Comparison of ENCODE assay signal across 1 cellular context in the genomic region with DNA sequence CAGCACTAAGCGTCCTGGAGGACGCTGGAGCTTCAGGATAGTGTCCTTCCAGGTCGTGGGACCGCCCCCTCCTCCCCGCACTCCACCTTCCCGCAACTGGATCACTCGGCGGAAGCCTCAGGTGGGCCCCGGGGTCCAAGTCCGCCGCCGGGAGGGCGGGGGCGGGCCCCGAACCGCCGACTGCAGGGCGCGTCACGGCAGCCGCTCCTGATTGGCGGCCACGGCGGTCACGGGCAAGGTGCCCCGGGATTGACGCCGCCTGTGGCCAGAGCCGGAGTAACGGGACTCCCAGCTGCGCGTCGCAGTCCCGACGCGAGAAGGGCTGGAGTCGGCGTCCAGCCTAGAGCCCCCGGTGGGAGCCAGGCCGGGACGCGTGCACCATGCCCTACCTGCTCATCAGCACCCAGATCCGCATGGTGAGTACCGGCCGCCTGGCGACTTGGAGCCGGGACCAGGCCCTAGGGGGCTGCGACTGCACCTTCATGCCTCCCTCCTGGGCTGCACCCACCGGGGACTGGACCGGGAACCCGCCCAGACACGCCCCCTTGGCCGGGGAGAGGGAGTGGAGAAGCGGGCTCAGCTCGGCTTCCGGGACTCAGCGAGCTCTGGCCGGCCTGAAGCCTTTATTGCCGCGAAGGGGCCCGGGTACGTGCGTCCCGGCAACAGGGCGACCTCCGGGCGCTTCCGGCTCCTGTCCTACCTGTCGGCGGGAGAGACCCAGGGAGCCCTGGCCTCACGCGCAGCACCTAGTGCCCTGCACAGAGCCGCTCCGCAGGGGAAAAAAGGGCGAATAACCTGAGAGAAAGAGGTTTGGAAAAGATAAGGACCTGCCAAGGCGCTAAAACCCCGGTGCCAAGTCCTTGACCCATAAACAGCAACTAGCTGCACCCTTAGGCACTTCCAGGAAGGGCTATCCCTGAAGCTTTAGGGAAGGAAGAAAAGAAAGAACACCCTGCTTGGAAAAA.
TF ChIP-seq lines count a peak whose summit lies in the region.

Gene GCHFR (plus strand): TSS at position 268 of the 965 bp plus-strand sequence. CDS start 113 bp downstream, at position 381.

TF ChIP-seq in HEK293, 187 proteins besides CTCF, POLR2A, EP300 and RAD21 (continued from another document and continues in another):
- TF ChIP-seq PRDM2 (tag by site-specific recombination; IDR thresholded peaks at IDR 0.05; ENCODE audit: borderline replicate concordance) (no peak), ZNF280D (tag by site-specific recombination; IDR thresholded peaks at IDR 0.05) (no peak), ZNF274 (IDR thresholded peaks at IDR 0.05; ENCODE audit: low read length) (no peak), ZNF274 (tag by site-specific recombination; IDR thresholded peaks at IDR 0.05; ENCODE audit: borderline replicate concordance) (no peak), ZNF555 (tag by site-specific recombination; conservative IDR thresholded peaks at IDR 0.05) (no peak), ZNF239 (tag by site-specific recombination; IDR thresholded peaks at IDR 0.05) (no peak), ZNF426 (tag by site-specific recombination; IDR thresholded peaks at IDR 0.05) (no peak), OSR2 (tag by site-specific recombination; IDR thresholded peaks at IDR 0.05) (no peak), SP2 (tag by site-specific recombination; IDR thresholded peaks at IDR 0.05) (peak; percentile 74), ZNF214 (tag by site-specific recombination; IDR thresholded peaks at IDR 0.05; ENCODE audit: borderline replicate concordance) (no peak), ZNF670 (tag by site-specific recombination; IDR thresholded peaks at IDR 0.05; ENCODE audit: low read depth) (no peak), ZNF221 (tag by site-specific recombination; IDR thresholded peaks at IDR 0.05; ENCODE audit: borderline replicate concordance) (no peak), YY1 (tag by site-specific recombination; IDR thresholded peaks at IDR 0.05) (no peak; the same call in 1 of the 2 replicates), ZNF121 (tag by site-specific recombination; IDR thresholded peaks at IDR 0.05) (no peak), ZNF146 (tag by site-specific recombination; IDR thresholded peaks at IDR 0.05) (0 out of 2 replicates have a peak, but pooled peaks have one; percentile 6), ZBTB17 (tag by site-specific recombination; IDR thresholded peaks at IDR 0.05) (peak; percentile 67), TRIM28 (IDR thresholded peaks at IDR 0.05; ENCODE audit: borderline replicate concordance, low read length) (no peak), ZNF132 (tag by site-specific recombination; IDR thresholded peaks at IDR 0.05; ENCODE audit: borderline replicate concordance) (no peak), OVOL3 (tag by site-specific recombination; IDR thresholded peaks at IDR 0.05) (peak; percentile 77; the same call in 1 of the 2 replicates), ZNF18 (tag by site-specific recombination; IDR thresholded peaks at IDR 0.05) (no peak), ZNF433 (tag by site-specific recombination; IDR thresholded peaks at IDR 0.05; ENCODE audit: low read depth) (no peak)
- TF ChIP-seq, protein P1, sequence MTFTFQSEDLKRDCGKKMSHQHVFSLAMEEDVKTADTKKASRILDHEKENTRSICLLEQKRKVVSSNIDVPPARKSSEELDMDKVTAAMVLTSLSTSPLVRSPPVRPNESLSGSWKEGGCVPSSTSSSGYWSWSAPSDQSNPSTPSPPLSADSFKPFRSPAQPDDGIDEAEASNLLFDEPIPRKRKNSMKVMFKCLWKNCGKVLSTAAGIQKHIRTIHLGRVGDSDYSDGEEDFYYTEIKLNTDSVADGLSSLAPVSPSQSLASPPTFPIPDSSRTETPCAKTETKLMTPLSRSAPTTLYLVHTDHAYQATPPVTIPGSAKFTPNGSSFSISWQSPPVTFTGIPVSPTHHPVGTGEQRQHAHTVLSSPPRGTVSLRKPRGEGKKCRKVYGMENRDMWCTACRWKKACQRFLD (tag by site-specific recombination; IDR thresholded peaks at IDR 0.05), result no peak
- TF ChIP-seq, protein P2, sequence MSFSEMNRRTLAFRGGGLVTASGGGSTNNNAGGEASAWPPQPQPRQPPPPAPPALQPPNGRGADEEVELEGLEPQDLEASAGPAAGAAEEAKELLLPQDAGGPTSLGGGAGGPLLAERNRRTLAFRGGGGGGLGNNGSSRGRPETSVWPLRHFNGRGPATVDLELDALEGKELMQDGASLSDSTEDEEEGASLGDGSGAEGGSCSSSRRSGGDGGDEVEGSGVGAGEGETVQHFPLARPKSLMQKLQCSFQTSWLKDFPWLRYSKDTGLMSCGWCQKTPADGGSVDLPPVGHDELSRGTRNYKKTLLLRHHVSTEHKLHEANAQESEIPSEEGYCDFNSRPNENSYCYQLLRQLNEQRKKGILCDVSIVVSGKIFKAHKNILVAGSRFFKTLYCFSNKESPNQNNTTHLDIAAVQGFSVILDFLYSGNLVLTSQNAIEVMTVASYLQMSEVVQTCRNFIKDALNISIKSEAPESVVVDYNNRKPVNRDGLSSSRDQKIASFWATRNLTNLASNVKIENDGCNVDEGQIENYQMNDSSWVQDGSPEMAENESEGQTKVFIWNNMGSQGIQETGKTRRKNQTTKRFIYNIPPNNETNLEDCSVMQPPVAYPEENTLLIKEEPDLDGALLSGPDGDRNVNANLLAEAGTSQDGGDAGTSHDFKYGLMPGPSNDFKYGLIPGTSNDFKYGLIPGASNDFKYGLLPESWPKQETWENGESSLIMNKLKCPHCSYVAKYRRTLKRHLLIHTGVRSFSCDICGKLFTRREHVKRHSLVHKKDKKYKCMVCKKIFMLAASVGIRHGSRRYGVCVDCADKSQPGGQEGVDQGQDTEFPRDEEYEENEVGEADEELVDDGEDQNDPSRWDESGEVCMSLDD (tag by site-specific recombination; IDR thresholded peaks at IDR 0.05), result 0 out of 2 replicates have a peak, but pooled peaks have one; percentile 18
- TF ChIP-seq, protein P3, sequence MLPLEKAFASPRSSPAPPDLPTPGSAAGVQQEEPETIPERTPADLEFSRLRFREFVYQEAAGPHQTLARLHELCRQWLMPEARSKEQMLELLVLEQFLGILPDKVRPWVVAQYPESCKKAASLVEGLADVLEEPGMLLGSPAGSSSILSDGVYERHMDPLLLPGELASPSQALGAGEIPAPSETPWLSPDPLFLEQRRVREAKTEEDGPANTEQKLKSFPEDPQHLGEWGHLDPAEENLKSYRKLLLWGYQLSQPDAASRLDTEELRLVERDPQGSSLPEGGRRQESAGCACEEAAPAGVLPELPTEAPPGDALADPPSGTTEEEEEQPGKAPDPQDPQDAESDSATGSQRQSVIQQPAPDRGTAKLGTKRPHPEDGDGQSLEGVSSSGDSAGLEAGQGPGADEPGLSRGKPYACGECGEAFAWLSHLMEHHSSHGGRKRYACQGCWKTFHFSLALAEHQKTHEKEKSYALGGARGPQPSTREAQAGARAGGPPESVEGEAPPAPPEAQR (tag by site-specific recombination; IDR thresholded peaks at IDR 0.05), result no peak
- TF ChIP-seq, protein P4, sequence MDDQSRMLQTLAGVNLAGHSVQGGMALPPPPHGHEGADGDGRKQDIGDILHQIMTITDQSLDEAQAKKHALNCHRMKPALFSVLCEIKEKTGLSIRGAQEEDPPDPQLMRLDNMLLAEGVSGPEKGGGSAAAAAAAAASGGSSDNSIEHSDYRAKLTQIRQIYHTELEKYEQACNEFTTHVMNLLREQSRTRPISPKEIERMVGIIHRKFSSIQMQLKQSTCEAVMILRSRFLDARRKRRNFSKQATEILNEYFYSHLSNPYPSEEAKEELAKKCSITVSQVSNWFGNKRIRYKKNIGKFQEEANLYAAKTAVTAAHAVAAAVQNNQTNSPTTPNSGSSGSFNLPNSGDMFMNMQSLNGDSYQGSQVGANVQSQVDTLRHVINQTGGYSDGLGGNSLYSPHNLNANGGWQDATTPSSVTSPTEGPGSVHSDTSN (CRISPR knock-in tag; IDR thresholded peaks at IDR 0.05), result peak; percentile 55; the same call in 1 of the 2 replicates
- TF ChIP-seq, protein P5, sequence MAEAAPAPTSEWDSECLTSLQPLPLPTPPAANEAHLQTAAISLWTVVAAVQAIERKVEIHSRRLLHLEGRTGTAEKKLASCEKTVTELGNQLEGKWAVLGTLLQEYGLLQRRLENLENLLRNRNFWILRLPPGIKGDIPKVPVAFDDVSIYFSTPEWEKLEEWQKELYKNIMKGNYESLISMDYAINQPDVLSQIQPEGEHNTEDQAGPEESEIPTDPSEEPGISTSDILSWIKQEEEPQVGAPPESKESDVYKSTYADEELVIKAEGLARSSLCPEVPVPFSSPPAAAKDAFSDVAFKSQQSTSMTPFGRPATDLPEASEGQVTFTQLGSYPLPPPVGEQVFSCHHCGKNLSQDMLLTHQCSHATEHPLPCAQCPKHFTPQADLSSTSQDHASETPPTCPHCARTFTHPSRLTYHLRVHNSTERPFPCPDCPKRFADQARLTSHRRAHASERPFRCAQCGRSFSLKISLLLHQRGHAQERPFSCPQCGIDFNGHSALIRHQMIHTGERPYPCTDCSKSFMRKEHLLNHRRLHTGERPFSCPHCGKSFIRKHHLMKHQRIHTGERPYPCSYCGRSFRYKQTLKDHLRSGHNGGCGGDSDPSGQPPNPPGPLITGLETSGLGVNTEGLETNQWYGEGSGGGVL (tag by site-specific recombination; IDR thresholded peaks at IDR 0.05), result peak; percentile 82
- TF ChIP-seq, protein P6, sequence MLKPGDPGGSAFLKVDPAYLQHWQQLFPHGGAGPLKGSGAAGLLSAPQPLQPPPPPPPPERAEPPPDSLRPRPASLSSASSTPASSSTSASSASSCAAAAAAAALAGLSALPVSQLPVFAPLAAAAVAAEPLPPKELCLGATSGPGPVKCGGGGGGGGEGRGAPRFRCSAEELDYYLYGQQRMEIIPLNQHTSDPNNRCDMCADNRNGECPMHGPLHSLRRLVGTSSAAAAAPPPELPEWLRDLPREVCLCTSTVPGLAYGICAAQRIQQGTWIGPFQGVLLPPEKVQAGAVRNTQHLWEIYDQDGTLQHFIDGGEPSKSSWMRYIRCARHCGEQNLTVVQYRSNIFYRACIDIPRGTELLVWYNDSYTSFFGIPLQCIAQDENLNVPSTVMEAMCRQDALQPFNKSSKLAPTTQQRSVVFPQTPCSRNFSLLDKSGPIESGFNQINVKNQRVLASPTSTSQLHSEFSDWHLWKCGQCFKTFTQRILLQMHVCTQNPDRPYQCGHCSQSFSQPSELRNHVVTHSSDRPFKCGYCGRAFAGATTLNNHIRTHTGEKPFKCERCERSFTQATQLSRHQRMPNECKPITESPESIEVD (tag by site-specific recombination; IDR thresholded peaks at IDR 0.05), result no peak
